Comparison of ENCODE assay signal across 11 cellular contexts in the genomic region with DNA sequence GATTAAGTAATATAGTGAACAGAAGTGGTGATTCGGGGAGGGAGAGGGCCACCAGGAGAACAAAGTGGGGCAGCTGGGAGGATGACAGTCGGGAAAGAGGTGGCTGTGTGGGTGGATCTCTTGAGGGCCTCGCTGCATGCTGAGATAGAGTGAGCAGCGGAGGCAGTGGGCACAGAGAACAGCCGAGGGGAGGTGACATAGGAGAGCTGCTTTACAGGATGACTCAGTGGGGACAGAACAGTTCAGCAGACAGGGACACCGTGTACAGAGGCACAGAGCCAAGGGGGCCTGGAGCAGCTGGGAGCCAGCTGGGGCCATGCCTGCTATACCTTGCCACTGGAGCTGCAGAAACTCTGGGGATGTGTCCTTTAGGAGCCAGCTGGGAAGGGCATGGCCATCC.
DNase-seq lines count a peak whose midpoint lies in the region; ATAC-seq and TF ChIP-seq lines count a peak whose summit lies in the region.
"Had no signal": no experiment of that assay in that cellular context is flagged by ENCODE, and none has a peak within 500 bp of the region (broad histone marks: within the 10 kb centered on the region; RNA-seq: fewer than 3 reads in every experiment).

No MANE protein-coding gene starts in this region.

- H3K36me3 ChIP-seq in endodermal cell (ENCODE audit: control insufficient read depth, insufficient read depth, low read length) (no peaks in the 10 kb centered on the region), ovary (no peaks in the 10 kb centered on the region)

- H3K4ac ChIP-seq in H9 (ENCODE audit: low read depth, low read length): no peak overlapping the region

- H4K5ac ChIP-seq in H9 (ENCODE audit: insufficient read length, low read depth, low read length): no peak overlapping the region

- no peak overlapping the region for H2BK5ac ChIP-seq in H9 (ENCODE audit: insufficient read length, low read length)

- peak; percentile 76 for DNase-seq in COLO668 (lab: John Stamatoyannopoulos, UW; ENCODE audit: unreplicated experiment)
- peak; percentile 75 for DNase-seq in NCI-H2171 (lab: John Stamatoyannopoulos, UW)
- peak; percentile 24 for DNase-seq in endodermal cell
- DNase-seq in ovary: peak in 3 of 5 donors; percentile 15 to 42 (median 16)
- no peak for DNase-seq in H9
- no peak for DNase-seq in stimulated activated CD4-positive, alpha-beta T cell treated with anti-CD3 and anti-CD28 coated beads, Interleukin-1b, Interleukin-23, amount 100 ng/mL, for 48 hours
- no peak for DNase-seq in NOMO-1 (lab: John Stamatoyannopoulos, UW; ENCODE audit: unreplicated experiment in 2 of 2)
- DNase-seq: stimulated activated naive B cell treated with anti-CD40 and anti-IgM and Interleukin-4, amounts not matched to agents 10 μg/mL and 1 μg/mL and 100 μg/mL, for 72 hours had no signal

- H3K4me3 Mint-ChIP-seq in endodermal cell (no peak overlapping the region), H9 (no peak overlapping the region)
- H3K4me3 Mint-ChIP-seq: CD14-positive monocyte; stimulated activated naive B cell treated with anti-CD40 and anti-IgM and Interleukin-4, amounts not matched to agents 10 μg/mL and 1 μg/mL and 100 μg/mL, for 72 hours had no signal

- no peaks in the 10 kb centered on the region for H3K9me3 ChIP-seq in endodermal cell (ENCODE audit: control insufficient read depth, low read length)
- no peaks in the 10 kb centered on the region for H3K9me3 ChIP-seq in ovary
- H3K9me3 ChIP-seq in H9 (ENCODE audit: control insufficient read depth, low read depth, low read length): no peaks in the 10 kb centered on the region

- no peaks in the 10 kb centered on the region for H3K23me2 ChIP-seq in H9 (ENCODE audit: insufficient read length, low read depth, low read length, poor library complexity, severe bottlenecking)

- no peak overlapping the region for H2AK5ac ChIP-seq in H9 (ENCODE audit: insufficient read length, low read length)

- H3K27me3 Mint-ChIP-seq in endodermal cell (ENCODE audit: insufficient read depth) (no peaks in the 10 kb centered on the region), H9 (ENCODE audit: low read depth) (peaks cover 2% of the 10 kb centered on the region; the same call in 1 of the 2 replicates)
- H3K27me3 Mint-ChIP-seq: stimulated activated naive B cell treated with anti-CD40 and anti-IgM and Interleukin-4, amounts not matched to agents 10 μg/mL and 1 μg/mL and 100 μg/mL, for 72 hours had no signal

- intact Hi-C loops in ovary (cut with DNase I): no loop called here

- H3K4me1 ChIP-seq in endodermal cell (ENCODE audit: control insufficient read depth, insufficient read depth, low read length) (no peaks in the 10 kb centered on the region), ovary (ENCODE audit: insufficient read depth) (no peaks in the 10 kb centered on the region), H9 (ENCODE audit: insufficient read depth, low read length) (no peaks in the 10 kb centered on the region)

- H3K36me3 Mint-ChIP-seq in endodermal cell (ENCODE audit: low read depth): no peaks in the 10 kb centered on the region
- H3K36me3 Mint-ChIP-seq in H9 (ENCODE audit: insufficient read depth in 1 of 3, low read depth in 3 of 3): no peaks in the 10 kb centered on the region
- H3K36me3 Mint-ChIP-seq: CD14-positive monocyte; stimulated activated naive B cell treated with anti-CD40 and anti-IgM and Interleukin-4, amounts not matched to agents 10 μg/mL and 1 μg/mL and 100 μg/mL, for 72 hours had no signal

- H3K79me1 ChIP-seq in H9 (ENCODE audit: insufficient read depth, low read depth, low read length, poor library complexity, severe bottlenecking): no peaks in the 10 kb centered on the region

- no peak for TF ChIP-seq CTCF in endodermal cell (conservative IDR thresholded peaks at IDR 0.05)
- TF ChIP-seq CTCF in ovary (IDR thresholded peaks at IDR 0.05): no peak
- no peak for TF ChIP-seq CTCF in H9 (conservative IDR thresholded peaks at IDR 0.05)

- no peak overlapping the region for H3T11ph ChIP-seq in H9 (ENCODE audit: low read length)

- H3K18ac ChIP-seq in H9 (ENCODE audit: insufficient read length, low read depth, low read length): no peak overlapping the region

- H2BK20ac ChIP-seq in H9 (ENCODE audit: low read depth, low read length, poor library complexity, severe bottlenecking): no peak overlapping the region

- no peak overlapping the region for H2AFZ ChIP-seq in H9 (ENCODE audit: low read length)

- no peak overlapping the region for H3K56ac ChIP-seq in H9 (ENCODE audit: insufficient read length, low read depth, low read length)

- H2BK15ac ChIP-seq in H9 (ENCODE audit: low read depth, low read length): no peak overlapping the region

- H4K8ac ChIP-seq in H9 (replicated peaks; ENCODE audit: insufficient read length, low read depth, low read length): no peak overlapping the region

- H2BK120ac ChIP-seq in H9 (ENCODE audit: low read depth, low read length, poor library complexity, severe bottlenecking): no peak overlapping the region

- H3K23ac ChIP-seq in H9 (ENCODE audit: insufficient read length, low read depth, low read length): no peak overlapping the region

- H3K79me2 ChIP-seq in H9 (ENCODE audit: insufficient read depth, low read length): no peaks in the 10 kb centered on the region

- ATAC-seq in GM18870 (IDR thresholded peaks at IDR 0.05; ENCODE audit: unreplicated experiment): no peak
- ATAC-seq: HCT116; stimulated activated naive B cell treated with anti-CD40 and anti-IgM and Interleukin-4, amounts not matched to agents 10 μg/mL and 1 μg/mL and 100 μg/mL, for 72 hours had no signal

- H3K27ac ChIP-seq in endodermal cell (ENCODE audit: low read depth, low read length) (no peak overlapping the region), ovary (no peak overlapping the region), H9 (ENCODE audit: insufficient read length, low read depth, low read length) (no peak overlapping the region)

- H4K91ac ChIP-seq in H9 (ENCODE audit: insufficient read length, low read depth, low read length): no peak overlapping the region

- H3K27me3 ChIP-seq in endodermal cell (ENCODE audit: control insufficient read depth, insufficient read depth, low read length, poor library complexity, severe bottlenecking) (no peaks in the 10 kb centered on the region), ovary (no peaks in the 10 kb centered on the region), H9 (ENCODE audit: insufficient read depth, low read length) (no peaks in the 10 kb centered on the region)

- H3K4me3 ChIP-seq in endodermal cell (ENCODE audit: low read length): no peak overlapping the region
- H3K4me3 ChIP-seq in ovary: no peak overlapping the region

- no peak for TF ChIP-seq POLR2A in ovary (IDR thresholded peaks at IDR 0.05)

- H3K27ac Mint-ChIP-seq in endodermal cell: no peak overlapping the region
- H3K27ac Mint-ChIP-seq in H9: no peak overlapping the region
- H3K27ac Mint-ChIP-seq: CD14-positive monocyte; stimulated activated naive B cell treated with anti-CD40 and anti-IgM and Interleukin-4, amounts not matched to agents 10 μg/mL and 1 μg/mL and 100 μg/mL, for 72 hours had no signal

- no peak overlapping the region for H3K4me2 ChIP-seq in H9 (ENCODE audit: insufficient read depth, insufficient read length, low read length)

- WGBS in endodermal cell (ENCODE audit: insufficient coverage in 1 of 2, insufficient read length in 1 of 2), 2 experiments: 87 to 91% methylated on average over 6 of the region's 6 CpGs
- WGBS in ovary, 3 donors: 70 to 74% (median 72%) methylated on average over 6 of the region's 6 CpGs
- no CpG with 5 or more reads among the region's 6 CpGs for WGBS in H9 (ENCODE audit: extremely low coverage, insufficient read length, low lambda C conversion rate)

- no peak overlapping the region for H2BK12ac ChIP-seq in H9 (ENCODE audit: insufficient read length, low read depth, low read length)

- no peak overlapping the region for H3K14ac ChIP-seq in H9 (ENCODE audit: insufficient read depth, low read length)

- H3K9ac ChIP-seq in endodermal cell (ENCODE audit: extremely low read depth, low read length, poor library complexity, severe bottlenecking) (no peak overlapping the region), H9 (ENCODE audit: extremely low read depth, insufficient read length, low read length) (no peak overlapping the region)

- H3K9me3 Mint-ChIP-seq in endodermal cell (no peaks in the 10 kb centered on the region), H9 (no peaks in the 10 kb centered on the region)
- H3K9me3 Mint-ChIP-seq: CD14-positive monocyte; stimulated activated naive B cell treated with anti-CD40 and anti-IgM and Interleukin-4, amounts not matched to agents 10 μg/mL and 1 μg/mL and 100 μg/mL, for 72 hours had no signal

- peaks cover 1% of the 10 kb centered on the region for H3K4me1 Mint-ChIP-seq in endodermal cell
- peaks cover 0 to 6% of the 10 kb centered on the region in 2 experiments; a peak in 2 of 4 replicates for H3K4me1 Mint-ChIP-seq in H9
- H3K4me1 Mint-ChIP-seq: CD14-positive monocyte had no signal

- no peak for TF ChIP-seq EP300 in ovary (IDR thresholded peaks at IDR 0.05)

- H4K20me1 ChIP-seq in H9 (ENCODE audit: control insufficient read depth, insufficient read depth, insufficient read length): no peaks in the 10 kb centered on the region

Comparison
In these comparisons a context has a peak if more than half of its experiments do, and no peak if none do; other contexts are left out.
1. DNase-seq: peak in COLO668 (single experiment), NCI-H2171 (single experiment), endodermal cell (single experiment) and ovary (3 of 5); none in H9 (single experiment), stimulated activated CD4-positive, alpha-beta T cell treated with anti-CD3 and anti-CD28 coated beads, Interleukin-1b, Interleukin-23, amount 100 ng/mL, for 48 hours (single experiment) and NOMO-1 (0 of 2).